Comparison of ENCODE assay signal across 8 cellular contexts in the genomic region with DNA sequence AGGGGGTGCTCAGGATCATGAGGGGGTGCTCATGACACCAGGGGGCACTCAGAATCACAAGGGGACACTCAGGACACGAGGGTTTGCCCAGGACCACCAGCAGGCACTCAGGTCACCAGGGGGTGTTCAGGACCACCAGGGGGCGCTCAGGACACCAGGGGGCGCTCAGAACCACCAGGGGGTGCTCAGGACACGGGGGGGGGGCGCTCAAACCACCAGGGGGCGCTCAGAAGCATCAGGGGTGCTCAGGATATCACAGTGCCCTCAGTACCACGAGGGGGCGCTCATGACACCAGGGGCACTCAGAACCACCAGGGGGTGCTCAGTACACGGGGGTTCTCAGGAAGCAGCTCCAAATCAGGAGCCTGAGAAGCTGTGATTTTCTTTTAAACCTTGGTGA.
DNase-seq lines count a peak whose midpoint lies in the region; TF ChIP-seq lines count a peak whose summit lies in the region.
"Not testable (repeated sequence)": the region's sequence is repeated elsewhere in the genome, so short reads cannot be mapped to it uniquely, and the experiment has no call there.

No MANE protein-coding gene starts in this region.

- H3K36me3 ChIP-seq in endodermal cell (ENCODE audit: control insufficient read depth, insufficient read depth, low read length); testis (ENCODE audit: low read depth, missing control alignments): not testable (repeated sequence)

- H3K27me3 ChIP-seq in endodermal cell (ENCODE audit: control insufficient read depth, insufficient read depth, low read length, poor library complexity, severe bottlenecking); testis: not testable (repeated sequence)

- H3K27ac Mint-ChIP-seq in endodermal cell: not testable (repeated sequence)

- not testable (repeated sequence) for H3K4me1 ChIP-seq in endodermal cell (ENCODE audit: control insufficient read depth, insufficient read depth, low read length); testis

- H3K9me3 Mint-ChIP-seq in endodermal cell: peaks cover 35% of the 10 kb centered on the region

- H3K4me3 ChIP-seq in endodermal cell (ENCODE audit: low read length); testis: not testable (repeated sequence)

- TF ChIP-seq POLR2A in testis (IDR thresholded peaks at IDR 0.05): not testable (repeated sequence)

- H3K27me3 Mint-ChIP-seq in endodermal cell (ENCODE audit: insufficient read depth): not testable (repeated sequence)

- H3K4me3 Mint-ChIP-seq in endodermal cell: not testable (repeated sequence)

- H3K36me3 Mint-ChIP-seq in endodermal cell (ENCODE audit: low read depth): not testable (repeated sequence)

- not testable (repeated sequence) for H3K4me1 Mint-ChIP-seq in endodermal cell

- no CpG with 5 or more reads among the region's 9 CpGs for WGBS in endodermal cell (ENCODE audit: insufficient coverage in 1 of 2, insufficient read length in 1 of 2), 2 experiments
- WGBS in testis, 2 donors: 29 to 40% methylated on average over 1 of the region's 9 CpGs

- intact Hi-C loops in testis (cut with DNase I; ENCODE audit: low total_unique reads): not testable (repeated sequence)

- H3K9ac ChIP-seq in endodermal cell (ENCODE audit: extremely low read depth, low read length, poor library complexity, severe bottlenecking): not testable (repeated sequence)

- not testable (repeated sequence) for H3K9me3 ChIP-seq in endodermal cell (ENCODE audit: control insufficient read depth, low read length); testis

- H3K27ac ChIP-seq in endodermal cell (ENCODE audit: low read depth, low read length); testis: not testable (repeated sequence)

- peak; percentile 40 for TF ChIP-seq CTCF in GM13977 (IDR thresholded peaks at IDR 0.05; ENCODE audit: extremely low read depth, insufficient read depth, missing control alignments)
- TF ChIP-seq CTCF in endodermal cell (conservative IDR thresholded peaks at IDR 0.05): not testable (repeated sequence)
- peak in 1 of 3 experiments; percentile 17 for TF ChIP-seq CTCF in testis (IDR thresholded peaks at IDR 0.05)

- DNase-seq in COLO668 (lab: John Stamatoyannopoulos, UW; ENCODE audit: unreplicated experiment): peak; percentile 26
- DNase-seq in GM13977 (ENCODE audit: low spot score): not testable (repeated sequence)
- peak; percentile 41 for DNase-seq in NCI-H82 (lab: John Stamatoyannopoulos, UW)
- peak; percentile 70 for DNase-seq in UCSD-AML1 (lab: John Stamatoyannopoulos, UW; ENCODE audit: unreplicated experiment)
- DNase-seq in activated T-cell treated with anti-CD3 and anti-CD28 coated beads, Interleukin-2, amount 50 U/mL, for 48 hours: peak; percentile 35 to 49
- peak; percentile 42 for DNase-seq in endodermal cell
- DNase-seq in stimulated activated CD4-positive, alpha-beta T cell treated with anti-CD3 and anti-CD28 coated beads, Interleukin-15, amount 100 ng/mL, for 48 hours (ENCODE audit: low read depth in 2 of 2): peak; percentile 14 to 39
- DNase-seq in testis: peak; percentile 37

- in situ Hi-C loops in GM13977 (cut with MboI; ENCODE audit: low pct_unique_long_range_greater_than_20kb, low sequenced_read_pairs, unreplicated experiment): not testable (repeated sequence)
